Comparison of ENCODE assay signal across 24 cellular contexts in genomic region chr19:31715249-31715944, GRCh38.
A peak's percentile ranks its signal among the peaks of the same experiment; 100 is the strongest.
DNase-seq lines count a peak whose midpoint lies in the region; ATAC-seq and TF ChIP-seq lines count a peak whose summit lies in the region.
"Had no signal": no experiment of that assay in that cellular context is flagged by ENCODE, and none has a peak within 500 bp of the region (broad histone marks: within the 10 kb centered on the region; RNA-seq: fewer than 3 reads in every experiment).

No MANE protein-coding gene starts in this region.

- H3K27ac ChIP-seq in hepatocyte, result no peak overlapping the region
- H3K27ac ChIP-seq: body of pancreas, coronary artery, heart left ventricle, psoas muscle, VCaP had no signal

- no peaks in the 10 kb centered on the region for H4K20me1 ChIP-seq in hepatocyte (ENCODE audit: insufficient read depth, poor library complexity, severe bottlenecking)

- no peak overlapping the region for H3K4me2 ChIP-seq in hepatocyte
- H3K4me2 ChIP-seq: smooth muscle cell had no signal

- H3K79me2 ChIP-seq in hepatocyte, result no peaks in the 10 kb centered on the region

- H3K4me1 ChIP-seq in hepatocyte (ENCODE audit: insufficient read depth), result peaks cover 8% of the 10 kb centered on the region
- H3K4me1 ChIP-seq: body of pancreas, heart left ventricle, psoas muscle had no signal

- peaks cover 2% of the 10 kb centered on the region for H3K27me3 Mint-ChIP-seq in activated CD4-positive, alpha-beta T cell treated with anti-CD3 and anti-CD28 coated beads for 36 hours
- H3K27me3 Mint-ChIP-seq: activated CD4-positive, alpha-beta T cell treated with anti-CD3 and anti-CD28 coated beads, Interleukin-2, amount 10 ng/mL, durations not matched to agents 7 days and 5 days; T-helper 17 cell had no signal

- DNase-seq in KBM-7, result peak; percentile 4
- DNase-seq in NCI-H526 treated with DMSO at 0.1 percent for 48 hours (lab: John Stamatoyannopoulos, UW), result peak; percentile 18
- DNase-seq in fibroblast of the aortic adventitia (ENCODE audit: low read depth), result peak; percentile 24
- peak; percentile 67 for DNase-seq in sciatic nerve (ENCODE audit: low spot score)
- DNase-seq in activated CD8-positive, alpha-beta memory T cell treated with anti-CD3 and anti-CD28 coated beads, Interleukin-2, amount 50 U/mL, for 4 hours, result no peak
- no peak for DNase-seq in hepatocyte (ENCODE audit: low spot score)
- DNase-seq in activated CD4-positive, alpha-beta T cell treated with anti-CD3 and anti-CD28 coated beads for 36 hours, result no peak
- DNase-seq: activated CD4-positive, alpha-beta T cell treated with anti-CD3 and anti-CD28 coated beads, Interleukin-2, amount 10 ng/mL, durations not matched to agents 7 days and 5 days; activated naive CD8-positive, alpha-beta T cell treated with anti-CD3 and anti-CD28 coated beads, Interleukin-2, amount 10 ng/mL, durations not matched to agents 7 days and 5 days; body of pancreas; CD8-positive, alpha-beta T cell; GDM1; heart left ventricle; Karpas-422; NCI-H1436; stimulated activated CD4-positive, alpha-beta T cell treated with anti-CD3 and anti-CD28 coated beads, Interleukin-2, amount 100 ng/mL, for 48 hours; stimulated activated naive CD4-positive, alpha-beta T cell; T-helper 17 cell had no signal

- H3K36me3 ChIP-seq in hepatocyte (replicated peaks; ENCODE audit: insufficient read depth, low read depth), result no peaks in the 10 kb centered on the region
- H3K36me3 ChIP-seq: heart left ventricle had no signal

- peak; percentile 96 for ATAC-seq in sciatic nerve
- no peak for ATAC-seq in HG03108 (IDR thresholded peaks at IDR 0.05; ENCODE audit: unreplicated experiment)
- ATAC-seq in activated CD4-positive, alpha-beta T cell treated with anti-CD3 and anti-CD28 coated beads for 36 hours, result no peak
- ATAC-seq: body of pancreas; CD8-positive, alpha-beta T cell; heart left ventricle; natural killer cell treated with Interleukin-12 subunit alpha and Interleukin-12 subunit beta and Interleukin-15 and Interleukin-18, amount 100 ng/mL, for 72 hours; psoas muscle; T-helper 17 cell had no signal

- H3K9me3 ChIP-seq in hepatocyte (ENCODE audit: low read depth), result no peaks in the 10 kb centered on the region
- H3K9me3 ChIP-seq: body of pancreas had no signal

- H3K36me3 Mint-ChIP-seq in activated CD4-positive, alpha-beta T cell treated with anti-CD3 and anti-CD28 coated beads for 36 hours (ENCODE audit: low read depth), result no peaks in the 10 kb centered on the region
- H3K36me3 Mint-ChIP-seq: activated naive CD8-positive, alpha-beta T cell treated with anti-CD3 and anti-CD28 coated beads, Interleukin-2, amount 10 ng/mL, durations not matched to agents 7 days and 5 days; CD8-positive, alpha-beta T cell; natural killer cell treated with Interleukin-12 subunit alpha and Interleukin-12 subunit beta and Interleukin-15 and Interleukin-18, amount 100 ng/mL, for 72 hours had no signal

- CTCF ChIA-PET in activated CD4-positive, alpha-beta T cell treated with anti-CD3 and anti-CD28 coated beads for 36 hours (lab: Charles Lee), result no interaction called here

- H3K9me3 Mint-ChIP-seq in activated CD4-positive, alpha-beta T cell treated with anti-CD3 and anti-CD28 coated beads for 36 hours (ENCODE audit: low read depth), result no peaks in the 10 kb centered on the region
- H3K9me3 Mint-ChIP-seq: activated naive CD8-positive, alpha-beta T cell treated with anti-CD3 and anti-CD28 coated beads, Interleukin-2, amount 10 ng/mL, durations not matched to agents 7 days and 5 days; CD8-positive, alpha-beta T cell had no signal

- H3K27ac Mint-ChIP-seq in activated CD4-positive, alpha-beta T cell treated with anti-CD3 and anti-CD28 coated beads for 36 hours, result no peak overlapping the region
- H3K27ac Mint-ChIP-seq: activated CD4-positive, alpha-beta T cell treated with anti-CD3 and anti-CD28 coated beads, Interleukin-2, amount 10 ng/mL, durations not matched to agents 7 days and 5 days; activated naive CD8-positive, alpha-beta T cell treated with anti-CD3 and anti-CD28 coated beads, Interleukin-2, amount 10 ng/mL, durations not matched to agents 7 days and 5 days; CD8-positive, alpha-beta T cell; natural killer cell treated with Interleukin-12 subunit alpha and Interleukin-12 subunit beta and Interleukin-15 and Interleukin-18, amount 100 ng/mL, for 72 hours; T-helper 17 cell had no signal

- no peaks in the 10 kb centered on the region for H3K27me3 ChIP-seq in hepatocyte
- H3K27me3 ChIP-seq: body of pancreas had no signal

- in situ Hi-C loops in KBM-7 (cut with MboI; ENCODE audit: low pct_unique_long_range_greater_than_20kb, low sequenced_read_pairs), result no loop called here

- no peak overlapping the region for H3K4me3 Mint-ChIP-seq in activated CD4-positive, alpha-beta T cell treated with anti-CD3 and anti-CD28 coated beads for 36 hours
- H3K4me3 Mint-ChIP-seq: activated CD4-positive, alpha-beta T cell treated with anti-CD3 and anti-CD28 coated beads, Interleukin-2, amount 10 ng/mL, durations not matched to agents 7 days and 5 days; activated naive CD8-positive, alpha-beta T cell treated with anti-CD3 and anti-CD28 coated beads, Interleukin-2, amount 10 ng/mL, durations not matched to agents 7 days and 5 days; CD8-positive, alpha-beta T cell; natural killer cell treated with Interleukin-12 subunit alpha and Interleukin-12 subunit beta and Interleukin-15 and Interleukin-18, amount 100 ng/mL, for 72 hours; T-helper 17 cell had no signal

- H3K4me3 ChIP-seq in fibroblast of the aortic adventitia (ENCODE audit: low read depth, low read length) (no peak overlapping the region), hepatocyte (no peak overlapping the region)
- H3K4me3 ChIP-seq: body of pancreas, coronary artery, heart left ventricle, psoas muscle, smooth muscle cell had no signal

- no peak overlapping the region for H2AFZ ChIP-seq in hepatocyte

- intact Hi-C loops in sciatic nerve (cut with DNase I), result no loop called here
- intact Hi-C loops in activated CD4-positive, alpha-beta T cell treated with anti-CD3 and anti-CD28 coated beads for 36 hours (cut with DNase I, micrococcal nuclease), result no loop called here

- H3K4me1 Mint-ChIP-seq in activated CD4-positive, alpha-beta T cell treated with anti-CD3 and anti-CD28 coated beads for 36 hours, result no peaks in the 10 kb centered on the region
- H3K4me1 Mint-ChIP-seq: activated CD4-positive, alpha-beta T cell treated with anti-CD3 and anti-CD28 coated beads, Interleukin-2, amount 10 ng/mL, durations not matched to agents 7 days and 5 days; activated naive CD8-positive, alpha-beta T cell treated with anti-CD3 and anti-CD28 coated beads, Interleukin-2, amount 10 ng/mL, durations not matched to agents 7 days and 5 days; T-helper 17 cell had no signal

- WGBS in hepatocyte (ENCODE audit: low lambda C conversion rate, missing lambda C conversion rate), result 80% methylated on average over 17 of the region's 17 CpGs

- TF ChIP-seq CTCF in fibroblast of the aortic adventitia (IDR thresholded peaks at IDR 0.05; ENCODE audit: insufficient read depth, low read length) (no peak), hepatocyte (IDR thresholded peaks at IDR 0.05; ENCODE audit: poor library complexity) (no peak)

- no peaks in the 10 kb centered on the region for H3K9me2 ChIP-seq in hepatocyte (replicated peaks; ENCODE audit: insufficient read depth)

- POLR2A ChIA-PET in activated CD4-positive, alpha-beta T cell treated with anti-CD3 and anti-CD28 coated beads for 36 hours (lab: Charles Lee), result no interaction called here

Comparison
In these comparisons a context has a peak if more than half of its experiments do, and no peak if none do; other contexts are left out.
1. DNase-seq: peak in KBM-7 (single experiment), NCI-H526 treated with DMSO at 0.1 percent for 48 hours (single experiment), fibroblast of the aortic adventitia (single experiment) and sciatic nerve (single experiment); none in activated CD8-positive, alpha-beta memory T cell treated with anti-CD3 and anti-CD28 coated beads, Interleukin-2, amount 50 U/mL, for 4 hours (single experiment), hepatocyte (single experiment) and activated CD4-positive, alpha-beta T cell treated with anti-CD3 and anti-CD28 coated beads for 36 hours (single experiment).